17 cellular contexts compared by ENCODE assay signal in the genomic region with DNA sequence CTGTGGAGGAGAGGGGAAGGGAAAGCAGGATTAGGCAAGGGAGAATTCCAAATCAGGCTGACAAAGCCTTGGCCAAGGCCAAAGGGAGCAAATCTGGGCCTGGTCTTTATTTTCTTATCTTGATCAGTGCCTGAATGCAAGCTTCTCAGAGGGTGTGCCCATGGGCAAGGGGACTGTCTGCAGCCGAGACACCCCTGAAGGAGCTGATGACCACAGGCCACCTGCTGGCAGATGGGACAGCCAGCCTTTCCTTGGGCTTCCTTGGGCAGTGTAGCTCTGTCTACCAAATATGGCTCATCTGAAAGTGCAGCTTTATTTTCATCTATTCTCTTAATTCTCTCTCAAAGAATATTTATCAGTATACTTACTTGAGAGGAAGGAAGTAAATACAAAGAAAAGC.
"Had no signal": no experiment of that assay in that cellular context is flagged by ENCODE, and none has a peak within 500 bp of the region (broad histone marks: within the 10 kb centered on the region; RNA-seq: fewer than 3 reads in every experiment).

No MANE protein-coding gene starts in this region.

- H3K4me1 ChIP-seq: esophagus squamous epithelium, neural progenitor cell, testis had no signal

- H3K4me2 ChIP-seq: neural progenitor cell had no signal

- H3K27ac Mint-ChIP-seq: activated naive CD4-positive, alpha-beta T cell treated with anti-CD3 and anti-CD28 coated beads, Interleukin-2, amount 50 U/mL, for 72 hours; activated T-cell treated with anti-CD3 and anti-CD28 coated beads, Interleukin-2, amount 50 U/mL, for 24 hours; neural progenitor cell; stimulated activated naive CD8-positive, alpha-beta T cell treated with anti-CD3 and anti-CD28 coated beads, Interleukin-15, amount 100 ng/mL, for 72 hours had no signal

- H2AFZ ChIP-seq: neural progenitor cell had no signal

- H3K9me3 ChIP-seq: breast epithelium, esophagus squamous epithelium, ovary, testis had no signal

- H3K27me3 Mint-ChIP-seq: activated T-cell treated with anti-CD3 and anti-CD28 coated beads, Interleukin-2, amount 50 U/mL, for 24 hours; stimulated activated naive CD8-positive, alpha-beta T cell treated with anti-CD3 and anti-CD28 coated beads, Interleukin-15, amount 100 ng/mL, for 72 hours had no signal

- FAIRE-seq: kidney, TTC549 had no signal

- H3K9ac ChIP-seq: neural progenitor cell had no signal

- H3K4me3 Mint-ChIP-seq: activated T-cell treated with anti-CD3 and anti-CD28 coated beads, Interleukin-2, amount 50 U/mL, for 24 hours; neural progenitor cell; stimulated activated naive CD8-positive, alpha-beta T cell treated with anti-CD3 and anti-CD28 coated beads, Interleukin-15, amount 100 ng/mL, for 72 hours had no signal

- H3K4me1 Mint-ChIP-seq: neural progenitor cell; stimulated activated naive CD8-positive, alpha-beta T cell treated with anti-CD3 and anti-CD28 coated beads, Interleukin-15, amount 100 ng/mL, for 72 hours had no signal

- H3K27me3 ChIP-seq: breast epithelium, esophagus squamous epithelium, neural progenitor cell, ovary, testis had no signal

- H3K4me3 ChIP-seq: breast epithelium, esophagus squamous epithelium, neural progenitor cell, ovary, testis had no signal

- H3K27ac ChIP-seq: breast epithelium, esophagus squamous epithelium, neural progenitor cell, ovary, testis had no signal

- H3K36me3 ChIP-seq: breast epithelium, esophagus squamous epithelium, neural progenitor cell, ovary had no signal

- DNase-seq: activated effector memory CD4-positive, alpha-beta T cell treated with Interleukin-2 at 50 U/mL for 16 hours; activated T-cell treated with anti-CD3 and anti-CD28 coated beads, Interleukin-2, amount 50 U/mL, for 24 hours; anterior cingulate cortex; esophagus squamous epithelium; foreskin fibroblast; kidney; left ventricle myocardium superior; ovary; stimulated activated CD4-positive, alpha-beta T cell treated with anti-CD3 and anti-CD28 coated beads, Interleukin-15, amount 100 ng/mL, for 24 hours; stimulated activated CD4-positive, alpha-beta T cell treated with anti-CD3 and anti-CD28 coated beads, Interleukin-4, amount 100 ng/mL, for 24 hours; stimulated activated naive CD8-positive, alpha-beta T cell treated with anti-CD3 and anti-CD28 coated beads, Interleukin-15, amount 100 ng/mL, for 72 hours; T-helper 2 cell; testis had no signal

- ATAC-seq: activated naive CD4-positive, alpha-beta T cell treated with anti-CD3 and anti-CD28 coated beads, Interleukin-2, amount 50 U/mL, for 72 hours; left ventricle myocardium superior; stimulated activated naive CD8-positive, alpha-beta T cell treated with anti-CD3 and anti-CD28 coated beads, Interleukin-15, amount 100 ng/mL, for 72 hours had no signal
